ENCODE assay signal across 11 cellular contexts in genomic region chr6:159062564-159062945, GRCh38. TPM values are rescaled to one million over a fixed set of nuclear protein-coding genes. Genes with fewer than 3 reads are reported as not detected.
DNase-seq lines count a peak whose midpoint lies in the region; ATAC-seq, FAIRE-seq and TF ChIP-seq lines count a peak whose summit lies in the region.
"Had no signal": no experiment of that assay in that cellular context is flagged by ENCODE, and none has a peak within 500 bp of the region (broad histone marks: within the 10 kb centered on the region; RNA-seq: fewer than 3 reads in every experiment).

No MANE protein-coding gene starts in this region.

- peak overlapping the region in 1 of 2 donors; percentile 37 for H3K27ac ChIP-seq in kidney (ENCODE audit: low read depth in 2 of 2, low read length in 2 of 2)

- H3K4me3 ChIP-seq in kidney (ENCODE audit: low read length in 2 of 2) = no peak overlapping the region

- ATAC-seq in HG03520 (IDR thresholded peaks at IDR 0.05; ENCODE audit: unreplicated experiment) = peak; percentile 53
- peak; percentile 85 for ATAC-seq in stimulated activated effector memory CD8-positive, alpha-beta T cell treated with anti-CD3 and anti-CD28 coated beads, Interleukin-12 subunit alpha, Interleukin-12 subunit beta, amount 100 ng/mL, for 72 hours

- H3K9me3 ChIP-seq in kidney (ENCODE audit: control insufficient read depth in 1 of 2, low read length in 2 of 2) = no peaks in the 10 kb centered on the region

- DNase-seq in NK-92 treated with Interleukin-12 subunit alpha and Interleukin-12 subunit beta, amount 100 ng/mL, for 24 hours (lab: John Stamatoyannopoulos, UW) = peak; percentile 50
- DNase-seq in NK-92 (lab: John Stamatoyannopoulos, UW; ENCODE audit: unreplicated experiment) = no peak
- DNase-seq in activated T-helper 1 cell treated with anti-CD3 and anti-CD28 coated beads, Interleukin-12 subunit alpha, Interleukin-12 subunit beta, Interleukin-2, Interleukin-4 antibody, amounts not matched to agents 30 ng/mL and 10 ng/mL and 1 ng/mL, durations not matched to agents 14 hours and 24 hours and 36 hours (ENCODE audit: low spot score) = peak; percentile 70
- peak in 1 of 2 donors; percentile 76 for DNase-seq in stimulated activated effector memory CD8-positive, alpha-beta T cell treated with anti-CD3 and anti-CD28 coated beads, Interleukin-12 subunit alpha, Interleukin-12 subunit beta, amount 100 ng/mL, for 72 hours (ENCODE audit: low spot score in 2 of 2)
- DNase-seq in NCI-H1694 (lab: John Stamatoyannopoulos, UW) = no peak
- DNase-seq in OCI-M2 (lab: John Stamatoyannopoulos, UW; ENCODE audit: unreplicated experiment) = no peak
- no peak for DNase-seq in kidney

- peak overlapping the region; percentile 93 for H3K27ac Mint-ChIP-seq in activated T-helper 1 cell treated with anti-CD3 and anti-CD28 coated beads, Interleukin-12 subunit alpha, Interleukin-12 subunit beta, Interleukin-2, Interleukin-4 antibody, amounts not matched to agents 30 ng/mL and 10 ng/mL and 1 ng/mL, durations not matched to agents 14 hours and 24 hours and 36 hours
- peak overlapping the region; percentile 87 for H3K27ac Mint-ChIP-seq in stimulated activated effector memory CD8-positive, alpha-beta T cell treated with anti-CD3 and anti-CD28 coated beads, Interleukin-12 subunit alpha, Interleukin-12 subunit beta, amount 100 ng/mL, for 72 hours

- H3K9ac ChIP-seq in kidney (ENCODE audit: low read length in 2 of 2) = no peak overlapping the region

- peaks cover 0 to 3% of the 10 kb centered on the region in 2 donors for H3K4me1 ChIP-seq in kidney (ENCODE audit: control insufficient read depth in 1 of 2, insufficient read depth in 1 of 2, low read depth in 1 of 2, low read length in 2 of 2)

- peaks cover 5% of the 10 kb centered on the region for H3K36me3 Mint-ChIP-seq in activated T-helper 1 cell treated with anti-CD3 and anti-CD28 coated beads, Interleukin-12 subunit alpha, Interleukin-12 subunit beta, Interleukin-2, Interleukin-4 antibody, amounts not matched to agents 30 ng/mL and 10 ng/mL and 1 ng/mL, durations not matched to agents 14 hours and 24 hours and 36 hours (ENCODE audit: low read depth)
- peaks cover 6% of the 10 kb centered on the region for H3K36me3 Mint-ChIP-seq in stimulated activated effector memory CD8-positive, alpha-beta T cell treated with anti-CD3 and anti-CD28 coated beads, Interleukin-12 subunit alpha, Interleukin-12 subunit beta, amount 100 ng/mL, for 72 hours

- TF ChIP-seq CTCF in kidney (IDR thresholded peaks at IDR 0.05; ENCODE audit: borderline replicate concordance, extremely low read depth, insufficient read depth) = no peak

- intact Hi-C loops in activated T-helper 1 cell treated with anti-CD3 and anti-CD28 coated beads, Interleukin-12 subunit alpha, Interleukin-12 subunit beta, Interleukin-2, Interleukin-4 antibody, amounts not matched to agents 30 ng/mL and 10 ng/mL and 1 ng/mL, durations not matched to agents 14 hours and 24 hours and 36 hours (cut with micrococcal nuclease) = loop anchor here (1.0 kb wide), 2 partner anchors 15 to 32 kb away; no protein-coding TSS in a partner anchor
- intact Hi-C loops in kidney (cut with DNase I) = no loop called here

- no peaks in the 10 kb centered on the region for H3K9me3 Mint-ChIP-seq in activated T-helper 1 cell treated with anti-CD3 and anti-CD28 coated beads, Interleukin-12 subunit alpha, Interleukin-12 subunit beta, Interleukin-2, Interleukin-4 antibody, amounts not matched to agents 30 ng/mL and 10 ng/mL and 1 ng/mL, durations not matched to agents 14 hours and 24 hours and 36 hours
- H3K9me3 Mint-ChIP-seq in stimulated activated effector memory CD8-positive, alpha-beta T cell treated with anti-CD3 and anti-CD28 coated beads, Interleukin-12 subunit alpha, Interleukin-12 subunit beta, amount 100 ng/mL, for 72 hours = no peaks in the 10 kb centered on the region

- no peaks in the 10 kb centered on the region for H3K36me3 ChIP-seq in kidney (ENCODE audit: control insufficient read depth in 1 of 2, insufficient read depth in 2 of 2, low read length in 2 of 2)

- peaks cover 92% of the 10 kb centered on the region for H3K4me1 Mint-ChIP-seq in activated T-helper 1 cell treated with anti-CD3 and anti-CD28 coated beads, Interleukin-12 subunit alpha, Interleukin-12 subunit beta, Interleukin-2, Interleukin-4 antibody, amounts not matched to agents 30 ng/mL and 10 ng/mL and 1 ng/mL, durations not matched to agents 14 hours and 24 hours and 36 hours (ENCODE audit: low read depth)
- H3K4me1 Mint-ChIP-seq in stimulated activated effector memory CD8-positive, alpha-beta T cell treated with anti-CD3 and anti-CD28 coated beads, Interleukin-12 subunit alpha, Interleukin-12 subunit beta, amount 100 ng/mL, for 72 hours = peaks cover 83% of the 10 kb centered on the region

- peak overlapping the region; percentile 67 for H3K4me3 Mint-ChIP-seq in activated T-helper 1 cell treated with anti-CD3 and anti-CD28 coated beads, Interleukin-12 subunit alpha, Interleukin-12 subunit beta, Interleukin-2, Interleukin-4 antibody, amounts not matched to agents 30 ng/mL and 10 ng/mL and 1 ng/mL, durations not matched to agents 14 hours and 24 hours and 36 hours
- H3K4me3 Mint-ChIP-seq in stimulated activated effector memory CD8-positive, alpha-beta T cell treated with anti-CD3 and anti-CD28 coated beads, Interleukin-12 subunit alpha, Interleukin-12 subunit beta, amount 100 ng/mL, for 72 hours = peak overlapping the region; percentile 45

- peaks cover 2% of the 10 kb centered on the region for H3K27me3 Mint-ChIP-seq in activated T-helper 1 cell treated with anti-CD3 and anti-CD28 coated beads, Interleukin-12 subunit alpha, Interleukin-12 subunit beta, Interleukin-2, Interleukin-4 antibody, amounts not matched to agents 30 ng/mL and 10 ng/mL and 1 ng/mL, durations not matched to agents 14 hours and 24 hours and 36 hours (ENCODE audit: insufficient read depth)

- FAIRE-seq in kidney (lab: Jason Lieb, UNC) = no peak
- FAIRE-seq: A204.1, H1, RCC 7860 had no signal

RNA-seq across cellular contexts. Expression of gene TAGAP, which starts 17.8 kb away (rescaled TPM):
- 245 and 250 TPM in 2 replicates for total RNA-seq in activated T-helper 1 cell treated with anti-CD3 and anti-CD28 coated beads, Interleukin-12 subunit alpha, Interleukin-12 subunit beta, Interleukin-2, Interleukin-4 antibody, amounts not matched to agents 30 ng/mL and 10 ng/mL and 1 ng/mL, durations not matched to agents 14 hours and 24 hours and 36 hours
- 8.8 TPM for total RNA-seq in kidney
- 0.45 TPM for polyA plus RNA-seq in kidney (ENCODE audit: insufficient read depth, low read depth, low replicate concordance)
- total RNA-seq: H1 had no signal
- polyA plus RNA-seq: H1 had no signal

Comparison
In these comparisons a context has a peak if more than half of its experiments do, and no peak if none do; other contexts are left out.
1. DNase-seq: peak in NK-92 treated with Interleukin-12 subunit alpha and Interleukin-12 subunit beta, amount 100 ng/mL, for 24 hours (single experiment) and activated T-helper 1 cell treated with anti-CD3 and anti-CD28 coated beads, Interleukin-12 subunit alpha, Interleukin-12 subunit beta, Interleukin-2, Interleukin-4 antibody, amounts not matched to agents 30 ng/mL and 10 ng/mL and 1 ng/mL, durations not matched to agents 14 hours and 24 hours and 36 hours (single experiment); none in NK-92 (single experiment), NCI-H1694 (single experiment), OCI-M2 (single experiment) and kidney (single experiment).
2. RNA of gene TAGAP, which starts 17.8 kb away (total RNA-seq): 245 to 250 TPM in activated T-helper 1 cell treated with anti-CD3 and anti-CD28 coated beads, Interleukin-12 subunit alpha, Interleukin-12 subunit beta, Interleukin-2, Interleukin-4 antibody, amounts not matched to agents 30 ng/mL and 10 ng/mL and 1 ng/mL, durations not matched to agents 14 hours and 24 hours and 36 hours; 8.8 TPM in kidney (single experiment); every median in the first group is over 10 times any median in the second.